In the genomic region with DNA sequence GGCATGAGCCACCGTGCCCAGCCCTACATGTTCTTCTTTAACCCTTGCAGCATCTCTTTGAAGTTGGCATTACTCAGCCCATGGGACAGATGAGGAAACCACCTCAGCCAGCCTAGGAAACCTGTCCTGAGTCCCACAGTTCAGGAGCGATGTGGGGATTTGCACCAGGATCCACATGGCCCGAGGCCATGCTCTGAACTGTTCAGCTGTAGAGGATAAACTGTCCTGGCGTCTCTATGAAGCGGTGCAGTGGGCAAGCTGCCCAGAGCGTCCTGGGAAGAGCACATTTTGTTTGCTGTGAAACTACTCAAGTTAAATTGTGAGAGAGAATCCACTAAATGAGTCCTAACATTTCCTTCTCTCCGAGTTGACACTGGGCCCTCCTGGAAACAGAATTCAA, we compare ENCODE assay signal across 11 cellular contexts.
DNase-seq lines count a peak whose midpoint lies in the region; ATAC-seq and TF ChIP-seq lines count a peak whose summit lies in the region.
"Had no signal": no experiment of that assay in that cellular context is flagged by ENCODE, and none has a peak within 500 bp of the region (broad histone marks: within the 10 kb centered on the region; RNA-seq: fewer than 3 reads in every experiment).

No MANE protein-coding gene starts in this region.

- H3K36me3 ChIP-seq in rectal smooth muscle tissue (ENCODE audit: control insufficient read depth, insufficient read depth, low read length) = no peaks in the 10 kb centered on the region

- no peak for ATAC-seq in GM19455 (IDR thresholded peaks at IDR 0.05; ENCODE audit: unreplicated experiment)

- no peak overlapping the region for H3K4me3 ChIP-seq in HFF-Myc (replicated peaks; ENCODE audit: low read depth, low read length)
- no peak overlapping the region for H3K4me3 ChIP-seq in rectal smooth muscle tissue (ENCODE audit: low read length)
- H3K4me3 ChIP-seq: smooth muscle cell had no signal

- H3K9ac ChIP-seq in rectal smooth muscle tissue (ENCODE audit: low read length) = no peak overlapping the region

- H3K27ac ChIP-seq in rectal smooth muscle tissue (ENCODE audit: low read depth, low read length) = peak overlapping the region; percentile 56

- H3K27me3 ChIP-seq in rectal smooth muscle tissue (ENCODE audit: control insufficient read depth, insufficient read depth, low read length) = no peaks in the 10 kb centered on the region

- peak; percentile 10 for DNase-seq in HFF-Myc (ENCODE audit: extremely low read depth, low read depth)
- DNase-seq in RPMI7951 (ENCODE audit: low read depth) = peak; percentile 26
- peak; percentile 47 for DNase-seq in fibroblast of the conjunctiva (ENCODE audit: low read depth)
- no peak for DNase-seq in NCI-H1417 treated with DMSO at 0.1 percent for 48 hours (lab: John Stamatoyannopoulos, UW)
- DNase-seq in NCI-H774 (lab: John Stamatoyannopoulos, UW) = no peak
- DNase-seq in SIG-M5 treated with dmso at 0.1 percent for 504 hours (lab: John Stamatoyannopoulos, UW; ENCODE audit: unreplicated experiment) = no peak
- DNase-seq: amygdala; CD4-positive, CD25-positive, alpha-beta regulatory T cell had no signal

- no peak for TF ChIP-seq CTCF in HFF-Myc (IDR thresholded peaks at IDR 0.05; ENCODE audit: low read depth, low read length, missing control alignments)

- H3K4me1 ChIP-seq in rectal smooth muscle tissue (ENCODE audit: control insufficient read depth, insufficient read depth, low read length) = peaks cover 4% of the 10 kb centered on the region

Comparison
In these comparisons a context has a peak if more than half of its experiments do, and no peak if none do; other contexts are left out.
1. DNase-seq: peak in HFF-Myc (single experiment), RPMI7951 (single experiment) and fibroblast of the conjunctiva (single experiment); none in NCI-H1417 treated with DMSO at 0.1 percent for 48 hours (single experiment), NCI-H774 (single experiment) and SIG-M5 treated with dmso at 0.1 percent for 504 hours (single experiment).